In the genomic region with DNA sequence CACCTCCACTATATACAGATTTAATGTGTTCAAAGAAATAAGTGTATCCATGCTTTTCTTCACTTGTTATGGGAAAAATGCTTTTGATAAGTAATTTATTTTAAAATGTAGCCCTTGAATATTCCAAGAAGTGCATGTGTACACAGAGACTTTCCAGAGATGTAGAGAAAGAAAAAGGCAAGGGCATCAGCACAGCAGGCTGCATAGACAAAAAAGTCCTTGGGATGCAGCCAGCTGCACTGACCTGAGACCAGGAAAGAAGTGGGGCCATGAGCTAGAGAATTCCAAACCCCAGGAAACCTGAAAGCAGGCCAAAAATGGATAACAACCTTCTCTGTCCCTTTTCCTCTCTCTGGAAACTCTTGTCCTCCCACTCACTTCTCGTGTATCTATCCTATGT, we compare ENCODE assay signal across 29 cellular contexts.
"Had no signal": no experiment of that assay in that cellular context is flagged by ENCODE, and none has a peak within 500 bp of the region (broad histone marks: within the 10 kb centered on the region; RNA-seq: fewer than 3 reads in every experiment).

No MANE protein-coding gene starts in this region.

- H3K9me3 ChIP-seq: stomach, suprapubic skin, testis, thoracic aorta, thyroid gland, tibial artery, tibial nerve, transverse colon, upper lobe of left lung, upper lobe of right lung, uterus, vagina had no signal

- H3K36me3 Mint-ChIP-seq: stimulated activated effector memory CD8-positive, alpha-beta T cell treated with anti-CD3 and anti-CD28 coated beads, Interleukin-12 subunit alpha, Interleukin-12 subunit beta, amount 100 ng/mL, for 72 hours; stimulated activated memory B cell treated with anti-CD40 and anti-IgM and Interleukin-4, amounts not matched to agents 10 μg/mL and 1 μg/mL and 100 μg/mL, for 72 hours; stimulated activated naive B cell treated with anti-CD40 and anti-IgM and Interleukin-4, amounts not matched to agents 10 μg/mL and 1 μg/mL and 100 μg/mL, for 72 hours; type B pancreatic cell had no signal

- H3K27me3 ChIP-seq: stomach, suprapubic skin, testis, thyroid gland, tibial artery, tibial nerve, transverse colon, upper lobe of left lung, upper lobe of right lung, uterus, vagina had no signal

- FAIRE-seq: urothelium cell line had no signal

- H3K4me3 Mint-ChIP-seq: stimulated activated effector memory CD8-positive, alpha-beta T cell treated with anti-CD3 and anti-CD28 coated beads, Interleukin-12 subunit alpha, Interleukin-12 subunit beta, amount 100 ng/mL, for 72 hours; stimulated activated memory B cell treated with anti-CD40 and anti-IgM and Interleukin-4, amounts not matched to agents 10 μg/mL and 1 μg/mL and 100 μg/mL, for 72 hours; stimulated activated naive B cell treated with anti-CD40 and anti-IgM and Interleukin-4, amounts not matched to agents 10 μg/mL and 1 μg/mL and 100 μg/mL, for 72 hours; stimulated activated naive CD8-positive, alpha-beta T cell treated with anti-CD3 and anti-CD28 coated beads, Interleukin-15, amount 100 ng/mL, for 72 hours; stimulated activated naive CD8-positive, alpha-beta T cell treated with anti-CD3 and anti-CD28 coated beads, Interleukin-15, Interleukin-2, amounts not matched to agents 100 ng/mL and 50 ng/mL, for 24 hours; type B pancreatic cell had no signal

- H3K27ac Mint-ChIP-seq: stimulated activated effector memory CD8-positive, alpha-beta T cell treated with anti-CD3 and anti-CD28 coated beads, Interleukin-12 subunit alpha, Interleukin-12 subunit beta, amount 100 ng/mL, for 72 hours; stimulated activated naive B cell treated with anti-CD40 and anti-IgM and Interleukin-4, amounts not matched to agents 10 μg/mL and 1 μg/mL and 100 μg/mL, for 72 hours; stimulated activated naive CD8-positive, alpha-beta T cell treated with anti-CD3 and anti-CD28 coated beads, Interleukin-15, amount 100 ng/mL, for 72 hours; stimulated activated naive CD8-positive, alpha-beta T cell treated with anti-CD3 and anti-CD28 coated beads, Interleukin-15, Interleukin-2, amounts not matched to agents 100 ng/mL and 50 ng/mL, for 24 hours; type B pancreatic cell had no signal

- H3K9me3 Mint-ChIP-seq: stimulated activated effector memory CD8-positive, alpha-beta T cell treated with anti-CD3 and anti-CD28 coated beads, Interleukin-12 subunit alpha, Interleukin-12 subunit beta, amount 100 ng/mL, for 72 hours; stimulated activated memory B cell treated with anti-CD40 and anti-IgM and Interleukin-4, amounts not matched to agents 10 μg/mL and 1 μg/mL and 100 μg/mL, for 72 hours; stimulated activated naive B cell treated with anti-CD40 and anti-IgM and Interleukin-4, amounts not matched to agents 10 μg/mL and 1 μg/mL and 100 μg/mL, for 72 hours; stimulated activated naive CD8-positive, alpha-beta T cell treated with anti-CD3 and anti-CD28 coated beads, Interleukin-15, amount 100 ng/mL, for 72 hours; stimulated activated naive CD8-positive, alpha-beta T cell treated with anti-CD3 and anti-CD28 coated beads, Interleukin-15, Interleukin-2, amounts not matched to agents 100 ng/mL and 50 ng/mL, for 24 hours; type B pancreatic cell had no signal

- H3K4me3 ChIP-seq: stomach, suprapubic skin, testis, thoracic aorta, thyroid gland, tibial artery, tibial nerve, transverse colon, upper lobe of left lung, upper lobe of right lung, uterus, vagina had no signal

- H3K4me1 ChIP-seq: stomach, suprapubic skin, testis, thyroid gland, tibial artery, tibial nerve, upper lobe of left lung, uterus, vagina had no signal

- ATAC-seq: stimulated activated effector memory CD8-positive, alpha-beta T cell treated with anti-CD3 and anti-CD28 coated beads, Interleukin-12 subunit alpha, Interleukin-12 subunit beta, amount 100 ng/mL, for 72 hours; stimulated activated memory B cell treated with anti-CD40 and anti-IgM and Interleukin-4, amounts not matched to agents 10 μg/mL and 1 μg/mL and 100 μg/mL, for 72 hours; stimulated activated naive B cell treated with anti-CD40 and anti-IgM and Interleukin-4, amounts not matched to agents 10 μg/mL and 1 μg/mL and 100 μg/mL, for 72 hours; stimulated activated naive CD8-positive, alpha-beta T cell treated with anti-CD3 and anti-CD28 coated beads, Interleukin-15, amount 100 ng/mL, for 72 hours; stimulated activated naive CD8-positive, alpha-beta T cell treated with anti-CD3 and anti-CD28 coated beads, Interleukin-15, Interleukin-2, amounts not matched to agents 100 U/mL and 50 U/mL, for 24 hours; upper lobe of right lung had no signal

- H3K27ac ChIP-seq: stomach, suprapubic skin, testis, thoracic aorta, thyroid gland, tibial artery, tibial nerve, transverse colon, upper lobe of left lung, upper lobe of right lung, uterus, vagina had no signal

- H3K27me3 Mint-ChIP-seq: stimulated activated memory B cell treated with anti-CD40 and anti-IgM and Interleukin-4, amounts not matched to agents 10 μg/mL and 1 μg/mL and 100 μg/mL, for 72 hours; stimulated activated naive B cell treated with anti-CD40 and anti-IgM and Interleukin-4, amounts not matched to agents 10 μg/mL and 1 μg/mL and 100 μg/mL, for 72 hours; stimulated activated naive CD8-positive, alpha-beta T cell treated with anti-CD3 and anti-CD28 coated beads, Interleukin-15, amount 100 ng/mL, for 72 hours; stimulated activated naive CD8-positive, alpha-beta T cell treated with anti-CD3 and anti-CD28 coated beads, Interleukin-15, Interleukin-2, amounts not matched to agents 100 ng/mL and 50 ng/mL, for 24 hours had no signal

- H3K36me3 ChIP-seq: stomach, suprapubic skin, thoracic aorta, thyroid gland, tibial artery, tibial nerve, transverse colon, upper lobe of left lung, upper lobe of right lung, uterus, vagina had no signal

- DNase-seq: stimulated activated CD4-positive, alpha-beta T cell treated with anti-CD3 and anti-CD28 coated beads, Interleukin-2, amount 100 ng/mL, for 48 hours; stimulated activated CD4-positive, alpha-beta T cell treated with anti-CD3 and anti-CD28 coated beads, Interleukin-4, amount 100 ng/mL, for 1 hour; stimulated activated CD4-positive, alpha-beta T cell treated with anti-CD3 and anti-CD28 coated beads, Interleukin-4, amount 100 ng/mL, for 24 hours; stimulated activated CD4-positive, alpha-beta T cell treated with anti-CD3 and anti-CD28 coated beads, Interleukin-4, amount 100 ng/mL, for 4 hours; stimulated activated CD8-positive, alpha-beta memory T cell treated with anti-CD3 and anti-CD28 coated beads, Interleukin-4, amount 100 ng/mL, for 48 hours; stimulated activated naive B cell treated with anti-CD40 and anti-IgM and Interleukin-4, amounts not matched to agents 10 μg/mL and 1 μg/mL and 100 μg/mL, for 72 hours; stimulated activated naive CD4-positive, alpha-beta T cell; stimulated activated naive CD4-positive, alpha-beta T cell treated with Interleukin-2 at 50 U/mL for 16 hours; stimulated activated naive CD8-positive, alpha-beta T cell treated with anti-CD3 and anti-CD28 coated beads, Interleukin-15, amount 100 ng/mL, for 72 hours; stimulated activated naive CD8-positive, alpha-beta T cell treated with anti-CD3 and anti-CD28 coated beads, Interleukin-15, Interleukin-2, amounts not matched to agents 100 U/mL and 50 U/mL, for 24 hours; stomach; substantia nigra; testis; thyroid gland; tibial artery; transverse colon; trophoblast cell; upper lobe of left lung; upper lobe of right lung; uterus had no signal
